Comparison of ENCODE assay signal across 16 cellular contexts in the genomic region with DNA sequence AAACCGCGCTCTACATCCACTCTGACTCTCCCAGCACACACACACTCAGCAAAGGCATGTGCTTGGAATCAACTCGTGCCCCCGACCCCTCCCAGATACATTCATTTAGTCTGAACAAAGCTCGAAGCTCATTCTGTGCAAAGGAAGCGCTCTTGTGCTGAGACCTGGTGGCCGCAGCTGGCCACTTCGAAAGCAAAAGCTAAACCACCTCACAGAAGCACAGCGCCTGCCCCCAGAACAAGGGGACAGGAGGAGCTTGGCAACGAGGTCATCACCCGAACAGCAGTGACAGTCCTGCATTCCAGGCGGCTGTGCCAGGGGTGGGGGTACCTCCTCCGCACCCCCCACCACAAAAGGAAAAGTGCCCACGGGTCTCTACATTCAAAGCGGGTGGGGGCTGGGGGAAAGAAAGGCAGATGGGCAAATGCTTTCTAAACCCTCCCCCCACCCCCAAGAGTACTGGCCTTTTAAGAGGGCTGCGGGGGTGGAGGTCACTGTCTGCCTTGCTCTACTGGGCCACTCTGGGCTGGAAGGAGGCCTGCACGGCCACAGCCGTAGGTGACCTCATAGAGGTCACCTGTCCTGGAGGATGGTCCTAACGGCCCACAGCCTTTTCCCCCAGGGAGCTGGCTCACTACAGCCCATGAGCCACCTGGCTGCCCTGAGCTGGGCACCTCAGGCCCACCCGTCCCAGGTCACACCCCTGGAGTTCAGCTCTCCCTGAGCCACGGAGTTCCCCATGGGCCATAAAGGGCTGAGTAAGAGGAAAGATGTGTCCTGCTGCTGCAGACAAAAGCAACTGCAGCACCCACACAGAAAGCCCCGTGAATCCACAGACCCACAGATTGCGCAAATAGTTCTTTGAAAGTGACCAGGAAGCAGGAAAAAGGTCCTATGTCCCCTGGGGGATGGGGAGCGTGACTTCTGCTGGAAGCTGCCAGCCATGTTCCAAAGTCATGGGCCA. TPM values are rescaled to one million over a fixed set of nuclear protein-coding genes. Genes with fewer than 3 reads are reported as not detected.
DNase-seq lines count a peak whose midpoint lies in the region; ATAC-seq and TF ChIP-seq lines count a peak whose summit lies in the region.
"Had no signal": no experiment of that assay in that cellular context is flagged by ENCODE, and none has a peak within 500 bp of the region (broad histone marks: within the 10 kb centered on the region; RNA-seq: fewer than 3 reads in every experiment).

No MANE protein-coding gene starts in this region.

- H3K4me2 ChIP-seq in GM23338 = peak overlapping the region; percentile 51
- H3K4me2 ChIP-seq: SK-N-SH had no signal

- peaks cover 18% of the 10 kb centered on the region for H3K27me3 Mint-ChIP-seq in GM23338 (ENCODE audit: insufficient read depth, low read depth, poor library complexity)
- H3K27me3 Mint-ChIP-seq: stimulated activated memory B cell treated with anti-CD40 and anti-IgM and Interleukin-4, amounts not matched to agents 10 μg/mL and 1 μg/mL and 100 μg/mL, for 72 hours had no signal

- H3K4me1 Mint-ChIP-seq in GM23338 = peaks cover 30% of the 10 kb centered on the region

- ATAC-seq in GM23338 = peak; percentile 8; the same call in 2 of the 3 replicates
- no peak for ATAC-seq in GM21825 (IDR thresholded peaks at IDR 0.05; ENCODE audit: unreplicated experiment)
- no peak for ATAC-seq in HG03469 (IDR thresholded peaks at IDR 0.05; ENCODE audit: unreplicated experiment)
- no peak for ATAC-seq in HG02623 (IDR thresholded peaks at IDR 0.05; ENCODE audit: unreplicated experiment)
- ATAC-seq: activated CD4-positive, CD25-positive, alpha-beta regulatory T cell treated with anti-CD3 and anti-CD28 coated beads, Interleukin-2, amount 50 U/mL, for 24 hours; stimulated activated memory B cell treated with anti-CD40 and anti-IgM and Interleukin-4, amounts not matched to agents 10 μg/mL and 1 μg/mL and 100 μg/mL, for 72 hours had no signal

- no peak overlapping the region for H3K27ac ChIP-seq in GM23338 (ENCODE audit: low read depth)
- no peak overlapping the region for H3K27ac ChIP-seq in WERI-Rb-1
- H3K27ac ChIP-seq: epithelial cell of prostate had no signal

- DNase-seq in GM23338 (ENCODE audit: low spot score) (peak; percentile 47), WERI-Rb-1 (peak; percentile 30), iPS-NIHi11 (ENCODE audit: low spot score) (peak; percentile 14), renal cortical epithelial cell (ENCODE audit: low read depth) (peak; percentile 65), NCI-H2196 (lab: John Stamatoyannopoulos, UW; ENCODE audit: unreplicated experiment) (no peak)
- DNase-seq: BE2C, NCI-H1417 treated with DMSO at 0.1 percent for 48 hours, SK-N-SH had no signal

- peaks cover 13% of the 10 kb centered on the region for H3K4me1 ChIP-seq in GM23338 (ENCODE audit: insufficient read depth)
- H3K4me1 ChIP-seq: BE2C had no signal

- H3K9me3 Mint-ChIP-seq in GM23338 = peaks cover 5% of the 10 kb centered on the region; the same call in 1 of the 3 replicates
- H3K9me3 Mint-ChIP-seq: nephron had no signal

- no peak overlapping the region for H2AFZ ChIP-seq in GM23338

- H3K4me3 ChIP-seq in GM23338 (no peak overlapping the region), WERI-Rb-1 (ENCODE audit: low read depth, low read length) (no peak overlapping the region)

- H3K9me3 ChIP-seq in WERI-Rb-1 (ENCODE audit: severe bottlenecking) = no peaks in the 10 kb centered on the region
- H3K9me3 ChIP-seq: BE2C, SK-N-SH had no signal

- no peak overlapping the region; the same call in 2 of the 3 replicates for H3K4me3 Mint-ChIP-seq in GM23338
- H3K4me3 Mint-ChIP-seq: nephron; stimulated activated memory B cell treated with anti-CD40 and anti-IgM and Interleukin-4, amounts not matched to agents 10 μg/mL and 1 μg/mL and 100 μg/mL, for 72 hours had no signal

- H3K36me3 Mint-ChIP-seq in GM23338 (ENCODE audit: low read depth) = no peaks in the 10 kb centered on the region

- H4K20me1 ChIP-seq in GM23338 (replicated peaks; ENCODE audit: insufficient read depth) = no peaks in the 10 kb centered on the region

- H3K27ac Mint-ChIP-seq in GM23338 = no peak overlapping the region
- H3K27ac Mint-ChIP-seq: stimulated activated memory B cell treated with anti-CD40 and anti-IgM and Interleukin-4, amounts not matched to agents 10 μg/mL and 1 μg/mL and 100 μg/mL, for 72 hours had no signal

- no peaks in the 10 kb centered on the region for H3K9me2 ChIP-seq in GM23338 (ENCODE audit: insufficient read depth)
- H3K9me2 ChIP-seq: SK-N-SH had no signal

- H3K36me3 ChIP-seq in GM23338 (ENCODE audit: insufficient read depth) (no peaks in the 10 kb centered on the region), WERI-Rb-1 (no peaks in the 10 kb centered on the region)
- H3K36me3 ChIP-seq: BE2C had no signal

- H3K79me2 ChIP-seq in GM23338 (replicated peaks; ENCODE audit: insufficient read depth) = no peaks in the 10 kb centered on the region

- no peaks in the 10 kb centered on the region for H3F3A ChIP-seq in GM23338 (replicated peaks; ENCODE audit: low read depth)

- no peak for TF ChIP-seq CTCF in GM23338 (conservative IDR thresholded peaks at IDR 0.05; ENCODE audit: low read depth in 2 of 2)
- TF ChIP-seq CTCF in WERI-Rb-1 (IDR thresholded peaks at IDR 0.05; ENCODE audit: low read depth, low read length) = no peak

- H3K27me3 ChIP-seq in GM23338 (ENCODE audit: insufficient read depth) (no peaks in the 10 kb centered on the region), WERI-Rb-1 (ENCODE audit: insufficient read depth, low read depth, severe bottlenecking) (no peaks in the 10 kb centered on the region)
- H3K27me3 ChIP-seq: BE2C had no signal

TF ChIP-seq in GM23338, 12 proteins besides CTCF, POLR2A, EP300 and RAD21:
- TF ChIP-seq STAT1 (IDR thresholded peaks at IDR 0.05; ENCODE audit: unreplicated experiment) = no peak
- TF ChIP-seq, protein P1, sequence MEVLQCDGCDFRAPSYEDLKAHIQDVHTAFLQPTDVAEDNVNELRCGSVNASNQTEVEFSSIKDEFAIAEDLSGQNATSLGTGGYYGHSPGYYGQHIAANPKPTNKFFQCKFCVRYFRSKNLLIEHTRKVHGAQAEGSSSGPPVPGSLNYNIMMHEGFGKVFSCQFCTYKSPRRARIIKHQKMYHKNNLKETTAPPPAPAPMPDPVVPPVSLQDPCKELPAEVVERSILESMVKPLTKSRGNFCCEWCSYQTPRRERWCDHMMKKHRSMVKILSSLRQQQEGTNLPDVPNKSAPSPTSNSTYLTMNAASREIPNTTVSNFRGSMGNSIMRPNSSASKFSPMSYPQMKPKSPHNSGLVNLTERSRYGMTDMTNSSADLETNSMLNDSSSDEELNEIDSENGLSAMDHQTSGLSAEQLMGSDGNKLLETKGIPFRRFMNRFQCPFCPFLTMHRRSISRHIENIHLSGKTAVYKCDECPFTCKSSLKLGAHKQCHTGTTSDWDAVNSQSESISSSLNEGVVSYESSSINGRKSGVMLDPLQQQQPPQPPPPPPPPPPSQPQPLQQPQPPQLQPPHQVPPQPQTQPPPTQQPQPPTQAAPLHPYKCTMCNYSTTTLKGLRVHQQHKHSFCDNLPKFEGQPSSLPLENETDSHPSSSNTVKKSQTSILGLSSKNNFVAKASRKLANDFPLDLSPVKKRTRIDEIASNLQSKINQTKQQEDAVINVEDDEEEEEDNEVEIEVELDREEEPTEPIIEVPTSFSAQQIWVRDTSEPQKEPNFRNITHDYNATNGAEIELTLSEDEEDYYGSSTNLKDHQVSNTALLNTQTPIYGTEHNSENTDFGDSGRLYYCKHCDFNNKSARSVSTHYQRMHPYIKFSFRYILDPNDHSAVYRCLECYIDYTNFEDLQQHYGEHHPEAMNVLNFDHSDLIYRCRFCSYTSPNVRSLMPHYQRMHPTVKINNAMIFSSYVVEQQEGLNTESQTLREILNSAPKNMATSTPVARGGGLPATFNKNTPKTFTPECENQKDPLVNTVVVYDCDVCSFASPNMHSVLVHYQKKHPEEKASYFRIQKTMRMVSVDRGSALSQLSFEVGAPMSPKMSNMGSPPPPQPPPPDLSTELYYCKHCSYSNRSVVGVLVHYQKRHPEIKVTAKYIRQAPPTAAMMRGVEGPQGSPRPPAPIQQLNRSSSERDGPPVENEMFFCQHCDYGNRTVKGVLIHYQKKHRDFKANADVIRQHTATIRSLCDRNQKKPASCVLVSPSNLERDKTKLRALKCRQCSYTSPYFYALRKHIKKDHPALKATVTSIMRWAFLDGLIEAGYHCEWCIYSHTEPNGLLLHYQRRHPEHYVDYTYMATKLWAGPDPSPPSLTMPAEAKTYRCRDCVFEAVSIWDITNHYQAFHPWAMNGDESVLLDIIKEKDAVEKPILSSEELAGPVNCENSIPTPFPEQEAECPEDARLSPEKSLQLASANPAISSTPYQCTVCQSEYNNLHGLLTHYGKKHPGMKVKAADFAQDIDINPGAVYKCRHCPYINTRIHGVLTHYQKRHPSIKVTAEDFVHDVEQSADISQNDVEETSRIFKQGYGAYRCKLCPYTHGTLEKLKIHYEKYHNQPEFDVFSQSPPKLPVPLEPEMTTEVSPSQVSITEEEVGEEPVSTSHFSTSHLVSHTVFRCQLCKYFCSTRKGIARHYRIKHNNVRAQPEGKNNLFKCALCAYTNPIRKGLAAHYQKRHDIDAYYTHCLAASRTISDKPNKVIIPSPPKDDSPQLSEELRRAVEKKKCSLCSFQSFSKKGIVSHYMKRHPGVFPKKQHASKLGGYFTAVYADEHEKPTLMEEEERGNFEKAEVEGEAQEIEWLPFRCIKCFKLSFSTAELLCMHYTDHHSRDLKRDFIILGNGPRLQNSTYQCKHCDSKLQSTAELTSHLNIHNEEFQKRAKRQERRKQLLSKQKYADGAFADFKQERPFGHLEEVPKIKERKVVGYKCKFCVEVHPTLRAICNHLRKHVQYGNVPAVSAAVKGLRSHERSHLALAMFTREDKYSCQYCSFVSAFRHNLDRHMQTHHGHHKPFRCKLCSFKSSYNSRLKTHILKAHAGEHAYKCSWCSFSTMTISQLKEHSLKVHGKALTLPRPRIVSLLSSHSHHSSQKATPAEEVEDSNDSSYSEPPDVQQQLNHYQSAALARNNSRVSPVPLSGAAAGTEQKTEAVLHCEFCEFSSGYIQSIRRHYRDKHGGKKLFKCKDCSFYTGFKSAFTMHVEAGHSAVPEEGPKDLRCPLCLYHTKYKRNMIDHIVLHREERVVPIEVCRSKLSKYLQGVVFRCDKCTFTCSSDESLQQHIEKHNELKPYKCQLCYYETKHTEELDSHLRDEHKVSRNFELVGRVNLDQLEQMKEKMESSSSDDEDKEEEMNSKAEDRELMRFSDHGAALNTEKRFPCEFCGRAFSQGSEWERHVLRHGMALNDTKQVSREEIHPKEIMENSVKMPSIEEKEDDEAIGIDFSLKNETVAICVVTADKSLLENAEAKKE (CRISPR knock-in tag; IDR thresholded peaks at IDR 0.05) = no peak

RNA-seq across cellular contexts. Expression of a gene that starts 21.3 kb away (rescaled TPM):
- total RNA-seq in GM23338 (2014; rRNA removed; shearing (Covaris generic)) = 11.5 and 12.7 TPM in 2 replicates
- polyA plus RNA-seq in GM23338 (2016; fragmentation: Nextera tagmentation; extraction: Ambion mirVana) = 2.6 and 2.8 TPM in 2 replicates
- 1.7 and 5.7 TPM in 2 replicates for total RNA-seq in renal cortical epithelial cell

RNA-seq across cellular contexts. Expression of a gene that starts 34.1 kb away (rescaled TPM):
- not detected in 2 replicates for total RNA-seq in GM23338 (2014; rRNA removed; shearing (Covaris generic))
- not detected in 2 replicates for polyA plus RNA-seq in GM23338 (2016; fragmentation: Nextera tagmentation; extraction: Ambion mirVana)
- 0.65 and 0.87 TPM in 2 replicates for total RNA-seq in renal cortical epithelial cell
- total RNA-seq: HT-29 had no signal

RNA-seq across cellular contexts. Expression of a gene that starts 54.1 kb away (rescaled TPM):
- 2.6 and 3.3 TPM in 2 replicates for total RNA-seq in GM23338 (2014; rRNA removed; shearing (Covaris generic))
- 1.8 and 2.1 TPM in 2 replicates for polyA plus RNA-seq in GM23338 (2016; fragmentation: Nextera tagmentation; extraction: Ambion mirVana)
- total RNA-seq in renal cortical epithelial cell = 4.0 and 9.7 TPM in 2 replicates
- total RNA-seq: HT-29 had no signal
- polyA plus RNA-seq: SK-N-SH had no signal
